Comparison of ENCODE assay signal across 8 cellular contexts in the genomic region with DNA sequence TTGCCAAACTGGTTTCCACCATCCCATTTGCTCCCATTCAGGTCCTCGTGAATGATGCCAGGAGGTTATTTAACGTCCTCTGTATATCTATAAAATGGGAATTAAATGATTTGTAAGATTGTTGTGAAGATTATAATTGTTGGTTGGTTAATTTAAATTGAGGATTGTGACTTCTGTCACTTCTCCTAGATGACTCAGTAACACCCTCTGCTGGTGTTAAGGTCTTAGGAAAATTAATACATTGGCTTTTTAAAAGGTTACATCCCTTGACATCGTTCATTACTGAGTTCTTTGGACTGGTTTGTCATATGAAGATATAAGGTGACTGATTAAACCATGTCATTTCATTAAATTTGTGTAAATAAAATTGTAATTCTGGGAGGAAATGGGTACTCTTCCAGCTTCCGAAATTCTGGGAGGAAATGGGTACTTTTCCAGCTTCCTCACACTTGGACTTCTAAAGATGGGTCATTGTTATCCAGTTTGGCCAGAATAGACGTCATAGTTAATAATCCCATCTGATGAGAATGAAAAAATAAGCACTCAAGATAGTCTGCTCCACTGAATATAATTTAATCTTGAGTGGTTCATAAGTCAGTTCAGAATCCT. TPM values are rescaled to one million over a fixed set of nuclear protein-coding genes. Genes with fewer than 3 reads are reported as not detected.
DNase-seq lines count a peak whose midpoint lies in the region; ATAC-seq and TF ChIP-seq lines count a peak whose summit lies in the region.

No MANE protein-coding gene starts in this region.

- H3K4me3 Mint-ChIP-seq in activated CD8-positive, alpha-beta T cell treated with anti-CD3 and anti-CD28 coated beads for 36 hours, result no peak overlapping the region
- no peak overlapping the region for H3K4me3 Mint-ChIP-seq in activated CD8-positive, alpha-beta T cell treated with anti-CD3 and anti-CD28 coated beads, Interleukin-2, amount 10 ng/mL, durations not matched to agents 7 days and 5 days

- H3K9me3 ChIP-seq in OCI-LY1 (ENCODE audit: low read length) (no peaks in the 10 kb centered on the region), fibroblast of lung (ENCODE audit: control insufficient read depth, insufficient read depth, low read depth, low read length) (no peaks in the 10 kb centered on the region), suprapubic skin (no peaks in the 10 kb centered on the region)

- 30% methylated on average over 5 of the region's 5 CpGs for WGBS in suprapubic skin

- no peak for TF ChIP-seq POLR2A in suprapubic skin (IDR thresholded peaks at IDR 0.05)

- H3K36me3 Mint-ChIP-seq in activated CD8-positive, alpha-beta T cell treated with anti-CD3 and anti-CD28 coated beads for 36 hours (ENCODE audit: low read depth), result no peaks in the 10 kb centered on the region
- H3K36me3 Mint-ChIP-seq in activated CD8-positive, alpha-beta T cell treated with anti-CD3 and anti-CD28 coated beads, Interleukin-2, amount 10 ng/mL, durations not matched to agents 7 days and 5 days (ENCODE audit: low read depth), result no peaks in the 10 kb centered on the region

- H3K27ac ChIP-seq in OCI-LY1 (ENCODE audit: low read depth, low read length, poor library complexity, severe bottlenecking) (no peak overlapping the region), fibroblast of lung (ENCODE audit: insufficient read depth, low read length) (no peak overlapping the region), suprapubic skin (no peak overlapping the region)

- POLR2A ChIA-PET in activated CD8-positive, alpha-beta T cell treated with anti-CD3 and anti-CD28 coated beads for 36 hours (lab: Charles Lee), result no interaction called here
- POLR2A ChIA-PET in activated CD8-positive, alpha-beta T cell treated with anti-CD3 and anti-CD28 coated beads, Interleukin-2, amount 10 ng/mL, durations not matched to agents 7 days and 5 days (lab: Charles Lee), result no interaction called here

- TF ChIP-seq CTCF in activated CD8-positive, alpha-beta T cell treated with anti-CD3 and anti-CD28 coated beads for 36 hours (IDR thresholded peaks at IDR 0.05), result peak; percentile 28
- TF ChIP-seq CTCF in OCI-LY1 (IDR thresholded peaks at IDR 0.05; ENCODE audit: low read length) (peak; percentile 69), fibroblast of lung (conservative IDR thresholded peaks at IDR 0.05 in 1 of 2, IDR thresholded peaks at IDR 0.05 in 1 of 2; ENCODE audit: low read depth in 1 of 2, low read length in 2 of 2) (peak; percentile 25 to 48), suprapubic skin (IDR thresholded peaks at IDR 0.05) (peak; percentile 41 to 52)

- no peaks in the 10 kb centered on the region for H3K79me2 ChIP-seq in OCI-LY1 (ENCODE audit: insufficient read depth, low read length)
- H3K79me2 ChIP-seq in fibroblast of lung (ENCODE audit: control insufficient read depth, insufficient read depth, low read length), result no peaks in the 10 kb centered on the region

- intact Hi-C loops in activated CD8-positive, alpha-beta T cell treated with anti-CD3 and anti-CD28 coated beads for 36 hours (cut with micrococcal nuclease), result loop anchor here (5.0 kb wide), 1 partner anchor 208 kb away; no protein-coding TSS in a partner anchor

- no peaks in the 10 kb centered on the region for H3K27me3 Mint-ChIP-seq in activated CD8-positive, alpha-beta T cell treated with anti-CD3 and anti-CD28 coated beads for 36 hours
- no peaks in the 10 kb centered on the region for H3K27me3 Mint-ChIP-seq in activated CD8-positive, alpha-beta T cell treated with anti-CD3 and anti-CD28 coated beads, Interleukin-2, amount 10 ng/mL, durations not matched to agents 7 days and 5 days (ENCODE audit: low read depth)

- H3K4me1 Mint-ChIP-seq in activated CD8-positive, alpha-beta T cell treated with anti-CD3 and anti-CD28 coated beads for 36 hours (ENCODE audit: low read depth), result no peaks in the 10 kb centered on the region
- H3K4me1 Mint-ChIP-seq in activated CD8-positive, alpha-beta T cell treated with anti-CD3 and anti-CD28 coated beads, Interleukin-2, amount 10 ng/mL, durations not matched to agents 7 days and 5 days (ENCODE audit: low read depth), result no peaks in the 10 kb centered on the region

- no peak overlapping the region for H3K27ac Mint-ChIP-seq in activated CD8-positive, alpha-beta T cell treated with anti-CD3 and anti-CD28 coated beads for 36 hours
- H3K27ac Mint-ChIP-seq in activated CD8-positive, alpha-beta T cell treated with anti-CD3 and anti-CD28 coated beads, Interleukin-2, amount 10 ng/mL, durations not matched to agents 7 days and 5 days, result no peak overlapping the region

- H3K27me3 ChIP-seq in OCI-LY1 (ENCODE audit: insufficient read depth, low read length) (no peaks in the 10 kb centered on the region), fibroblast of lung (ENCODE audit: control insufficient read depth, insufficient read depth, low read length) (no peaks in the 10 kb centered on the region), suprapubic skin (no peaks in the 10 kb centered on the region)

- no peaks in the 10 kb centered on the region for H3F3A ChIP-seq in OCI-LY1 (ENCODE audit: insufficient read depth, low read length)

- H3K9ac ChIP-seq in OCI-LY1 (ENCODE audit: low read length) (no peak overlapping the region), fibroblast of lung (ENCODE audit: insufficient read depth, low read length) (no peak overlapping the region)

- CTCF ChIA-PET in activated CD8-positive, alpha-beta T cell treated with anti-CD3 and anti-CD28 coated beads for 36 hours (lab: Charles Lee), result interaction anchor here (0.7 to 2.5 kb wide), 5 partner anchors 9 to 243 kb away, joined by 3 to 10 read pairs (median 3); no protein-coding TSS in a partner anchor
- CTCF ChIA-PET in activated CD8-positive, alpha-beta T cell treated with anti-CD3 and anti-CD28 coated beads, Interleukin-2, amount 10 ng/mL, durations not matched to agents 7 days and 5 days (lab: Charles Lee), result interaction anchor here (0.7 to 5.0 kb wide), 4 partner anchors 18 to 212 kb away, joined by 3 to 29 read pairs (median 3); no protein-coding TSS in a partner anchor

- DNase-seq in activated CD8-positive, alpha-beta T cell treated with anti-CD3 and anti-CD28 coated beads for 36 hours, result no peak
- DNase-seq in activated CD8-positive, alpha-beta T cell treated with anti-CD3 and anti-CD28 coated beads, Interleukin-2, amount 10 ng/mL, durations not matched to agents 7 days and 5 days, result no peak
- DNase-seq in fibroblast of lung (ENCODE audit: low read depth in 2 of 2), result peak; percentile 25 to 49
- DNase-seq in suprapubic skin (ENCODE audit: low spot score in 2 of 2), result no peak
- no peak for DNase-seq in GOT3 (lab: John Stamatoyannopoulos, UW)
- DNase-seq in stimulated activated CD4-positive, alpha-beta T cell treated with anti-CD3 and anti-CD28 coated beads, Interleukin-4, amount 100 ng/mL, for 24 hours, result no peak
- no peak for DNase-seq in DMS79 treated with DMSO at 0.1 percent for 48 hours (lab: John Stamatoyannopoulos, UW)

- TF ChIP-seq EP300 in suprapubic skin (IDR thresholded peaks at IDR 0.05), result no peak

- no peak for ATAC-seq in activated CD8-positive, alpha-beta T cell treated with anti-CD3 and anti-CD28 coated beads for 36 hours
- ATAC-seq in activated CD8-positive, alpha-beta T cell treated with anti-CD3 and anti-CD28 coated beads, Interleukin-2, amount 10 ng/mL, durations not matched to agents 7 days and 5 days, result no peak

- H3K36me3 ChIP-seq in OCI-LY1 (ENCODE audit: insufficient read depth, low read length) (no peaks in the 10 kb centered on the region), fibroblast of lung (ENCODE audit: control insufficient read depth, insufficient read depth, low read length) (no peaks in the 10 kb centered on the region), suprapubic skin (peaks cover 10% of the 10 kb centered on the region)

- H3K4me2 ChIP-seq in OCI-LY1 (ENCODE audit: low read length) (no peak overlapping the region), fibroblast of lung (ENCODE audit: extremely low read depth, insufficient read depth, low read length) (no peak overlapping the region)

- H3K4me3 ChIP-seq in OCI-LY1 (ENCODE audit: low read depth, low read length, poor library complexity, severe bottlenecking) (no peak overlapping the region), fibroblast of lung (replicated peaks in 1 of 4; ENCODE audit: control extremely low read depth in 1 of 4, insufficient read depth in 1 of 4, low read depth in 3 of 4, low read length in 4 of 4) (no peak overlapping the region), suprapubic skin (no peak overlapping the region)

- H3K4me1 ChIP-seq in OCI-LY1 (ENCODE audit: insufficient read depth, low read length, severe bottlenecking) (no peaks in the 10 kb centered on the region), fibroblast of lung (ENCODE audit: control insufficient read depth, extremely low read depth, insufficient read depth, low read length) (no peaks in the 10 kb centered on the region), suprapubic skin (no peaks in the 10 kb centered on the region)

- no peaks in the 10 kb centered on the region for H3K9me3 Mint-ChIP-seq in activated CD8-positive, alpha-beta T cell treated with anti-CD3 and anti-CD28 coated beads for 36 hours
- H3K9me3 Mint-ChIP-seq in activated CD8-positive, alpha-beta T cell treated with anti-CD3 and anti-CD28 coated beads, Interleukin-2, amount 10 ng/mL, durations not matched to agents 7 days and 5 days (ENCODE audit: insufficient read depth), result no peaks in the 10 kb centered on the region

- H3K9me2 ChIP-seq in OCI-LY1 (ENCODE audit: low read depth, low read length), result no peaks in the 10 kb centered on the region

- no peaks in the 10 kb centered on the region for H4K20me1 ChIP-seq in OCI-LY1 (ENCODE audit: insufficient read depth, low read length)
- H4K20me1 ChIP-seq in fibroblast of lung (ENCODE audit: control insufficient read depth, extremely low read depth, insufficient read depth, low read length), result no peaks in the 10 kb centered on the region

- H2AFZ ChIP-seq in OCI-LY1 (ENCODE audit: low read length), result no peak overlapping the region
- no peak overlapping the region for H2AFZ ChIP-seq in fibroblast of lung (ENCODE audit: low read length)

RNA-seq across cellular contexts. Expression of gene PAQR5, which starts 33.3 kb away (rescaled TPM):
- total RNA-seq in activated CD8-positive, alpha-beta T cell treated with anti-CD3 and anti-CD28 coated beads for 36 hours, result under 1 TPM in 1 of 2 experiments, not detected in 1; 0.14 TPM
- not detected for total RNA-seq in activated CD8-positive, alpha-beta T cell treated with anti-CD3 and anti-CD28 coated beads, Interleukin-2, amount 10 ng/mL, durations not matched to agents 7 days and 5 days
- total RNA-seq in fibroblast of lung, result 9.8 and 16.2 TPM in 2 replicates
- 6.0 and 20.8 TPM in 2 replicates for polyA plus RNA-seq in fibroblast of lung
- 3.8 and 12.3 TPM in 2 replicates for polyA plus RNA-seq in fibroblast of lung (2012)
- polyA minus RNA-seq in fibroblast of lung (ENCODE audit: low replicate concordance), result 10.4 and 64.3 TPM in 2 replicates
- 10 to 100 TPM in 1 of 4 donors, 1 to 10 TPM in 3; 2.5 to 22.4 (median 9.3) TPM for total RNA-seq in suprapubic skin

Comparison
In these comparisons a context has a peak if more than half of its experiments do, and no peak if none do; other contexts are left out.
1. DNase-seq: peak in fibroblast of lung (2 of 2); none in activated CD8-positive, alpha-beta T cell treated with anti-CD3 and anti-CD28 coated beads for 36 hours (single experiment), activated CD8-positive, alpha-beta T cell treated with anti-CD3 and anti-CD28 coated beads, Interleukin-2, amount 10 ng/mL, durations not matched to agents 7 days and 5 days (single experiment), suprapubic skin (0 of 2), GOT3 (single experiment), stimulated activated CD4-positive, alpha-beta T cell treated with anti-CD3 and anti-CD28 coated beads, Interleukin-4, amount 100 ng/mL, for 24 hours (single experiment) and DMS79 treated with DMSO at 0.1 percent for 48 hours (single experiment).
2. Peak in every context shown above with its lines, with median percentiles within 50 percentile points of each other: CTCF ChIP-seq.